15 cellular contexts compared by ENCODE assay signal in the genomic region with DNA sequence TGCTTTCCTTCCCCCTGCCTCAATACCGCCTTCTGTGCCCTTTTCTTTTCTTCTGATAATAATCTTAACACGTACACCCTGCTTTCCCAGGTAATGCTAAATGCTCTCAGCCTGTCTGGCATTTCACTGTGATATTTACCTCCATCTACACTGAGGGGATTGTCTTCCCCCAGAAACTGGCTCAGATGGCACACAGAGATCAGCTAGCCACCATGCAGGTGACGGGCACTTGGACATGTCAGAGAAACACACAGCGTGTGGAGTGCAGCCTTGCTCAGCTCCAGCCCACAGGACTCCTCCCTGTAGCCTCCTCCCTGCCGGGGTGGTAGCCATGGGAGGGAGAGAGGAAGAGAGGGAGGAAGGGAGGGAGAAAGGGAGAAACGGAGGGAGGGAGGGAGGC.
DNase-seq lines count a peak whose midpoint lies in the region; ATAC-seq and TF ChIP-seq lines count a peak whose summit lies in the region.
"Had no signal": no experiment of that assay in that cellular context is flagged by ENCODE, and none has a peak within 500 bp of the region (broad histone marks: within the 10 kb centered on the region; RNA-seq: fewer than 3 reads in every experiment).

No MANE protein-coding gene starts in this region.

- peaks cover 13% of the 10 kb centered on the region for H3K4me1 Mint-ChIP-seq in CD4-positive, alpha-beta T cell (ENCODE audit: low read depth)
- peaks cover 20 to 21% of the 10 kb centered on the region in 2 donors for H3K4me1 Mint-ChIP-seq in effector memory CD8-positive, alpha-beta T cell (ENCODE audit: low read depth in 2 of 2)
- H3K4me1 Mint-ChIP-seq in naive thymus-derived CD4-positive, alpha-beta T cell = peaks cover 17 to 36% (median 22%) of the 10 kb centered on the region in 7 donors

- no peak for ATAC-seq in CD4-positive, alpha-beta T cell (ENCODE audit: poor library complexity)
- ATAC-seq in effector memory CD8-positive, alpha-beta T cell (replicated peaks) = no peak
- ATAC-seq in naive thymus-derived CD4-positive, alpha-beta T cell = no peak
- ATAC-seq in upper lobe of right lung = no peak

- TF ChIP-seq POLR2A in ovary (IDR thresholded peaks at IDR 0.05) = no peak

- TF ChIP-seq CTCF in CD4-positive, alpha-beta T cell (IDR thresholded peaks at IDR 0.05) = no peak
- TF ChIP-seq CTCF in ovary (IDR thresholded peaks at IDR 0.05) = no peak
- TF ChIP-seq CTCF in upper lobe of right lung (IDR thresholded peaks at IDR 0.05) = no peak

- TF ChIP-seq EP300 in ovary (IDR thresholded peaks at IDR 0.05) = no peak

- no peak overlapping the region for H3K4me3 Mint-ChIP-seq in CD4-positive, alpha-beta T cell
- no peak overlapping the region for H3K4me3 Mint-ChIP-seq in effector memory CD8-positive, alpha-beta T cell
- H3K4me3 Mint-ChIP-seq in naive thymus-derived CD4-positive, alpha-beta T cell = no peak overlapping the region
- H3K4me3 Mint-ChIP-seq: IgD-negative memory B cell had no signal

- 70 to 86% (median 74%) methylated on average over 5 of the region's 6 CpGs for WGBS in ovary, 3 donors

- H3K9me3 Mint-ChIP-seq in CD4-positive, alpha-beta T cell = peaks cover 11% of the 10 kb centered on the region
- H3K9me3 Mint-ChIP-seq in effector memory CD8-positive, alpha-beta T cell = peaks cover 3 to 9% of the 10 kb centered on the region in 2 donors
- H3K9me3 Mint-ChIP-seq in naive thymus-derived CD4-positive, alpha-beta T cell = peaks cover 6 to 27% (median 12%) of the 10 kb centered on the region in 11 donors

- no peaks in the 10 kb centered on the region for H3K27me3 ChIP-seq in CD4-positive, alpha-beta T cell (ENCODE audit: control insufficient read depth, insufficient read depth, low read length)
- no peaks in the 10 kb centered on the region for H3K27me3 ChIP-seq in naive thymus-derived CD4-positive, alpha-beta T cell (ENCODE audit: control insufficient read depth in 2 of 2, insufficient read depth in 2 of 2, low read length in 2 of 2)
- H3K27me3 ChIP-seq in ovary (no peaks in the 10 kb centered on the region), upper lobe of right lung (no peaks in the 10 kb centered on the region)

- peaks cover 20% of the 10 kb centered on the region for H3K9me3 ChIP-seq in CD4-positive, alpha-beta T cell (ENCODE audit: control insufficient read depth, low read length)
- peaks cover 0 to 12% (median 9%) of the 10 kb centered on the region in 3 experiments for H3K9me3 ChIP-seq in naive thymus-derived CD4-positive, alpha-beta T cell (ENCODE audit: control insufficient read depth in 2 of 3, low read length in 3 of 3)
- H3K9me3 ChIP-seq in ovary (peaks cover 0 to 7% of the 10 kb centered on the region in 2 donors), upper lobe of right lung (peaks cover 7% of the 10 kb centered on the region)
- H3K9me3 ChIP-seq: HAP-1 had no signal

- H3K27ac ChIP-seq in CD4-positive, alpha-beta T cell (ENCODE audit: low read depth, low read length) = no peak overlapping the region
- H3K27ac ChIP-seq in naive thymus-derived CD4-positive, alpha-beta T cell (ENCODE audit: low read depth, low read length) = no peak overlapping the region
- H3K27ac ChIP-seq in ovary (no peak overlapping the region), upper lobe of right lung (no peak overlapping the region)
- H3K27ac ChIP-seq: BLaER1 treated with 17β-estradiol and CSF1 and Interleukin-3, amounts not matched to agents 10 nM and 100 nM had no signal

- peaks cover 16 to 25% of the 10 kb centered on the region in 2 donors for H3K4me1 ChIP-seq in naive thymus-derived CD4-positive, alpha-beta T cell (ENCODE audit: control insufficient read depth in 2 of 2, insufficient read depth in 2 of 2, low read length in 2 of 2)
- H3K4me1 ChIP-seq in ovary (ENCODE audit: insufficient read depth) = no peaks in the 10 kb centered on the region
- peaks cover 5% of the 10 kb centered on the region for H3K4me1 ChIP-seq in upper lobe of right lung
- H3K4me1 ChIP-seq: HAP-1 had no signal

- H3K36me3 Mint-ChIP-seq in CD4-positive, alpha-beta T cell (ENCODE audit: low read depth) = peaks cover 35% of the 10 kb centered on the region
- H3K36me3 Mint-ChIP-seq in effector memory CD8-positive, alpha-beta T cell (ENCODE audit: insufficient read depth) = peaks cover 3% of the 10 kb centered on the region
- H3K36me3 Mint-ChIP-seq in naive thymus-derived CD4-positive, alpha-beta T cell = peaks cover 9 to 38% (median 36%) of the 10 kb centered on the region in 5 donors

- no peak for DNase-seq in CD4-positive, alpha-beta T cell
- DNase-seq in effector memory CD8-positive, alpha-beta T cell = no peak
- DNase-seq in naive thymus-derived CD4-positive, alpha-beta T cell = no peak
- DNase-seq in ureter (ENCODE audit: low spot score) (peak; percentile 13), dedifferentiated amniotic fluid mesenchymal stem cell (ENCODE audit: extremely low spot score) (no peak), ovary (no peak), upper lobe of right lung (no peak)
- DNase-seq: ACHN; Calu3; CD4-positive, CD25-positive, alpha-beta regulatory T cell; DMS 273 treated with DMSO at 0.1 percent for 48 hours; GOT3 had no signal

- intact Hi-C loops in CD4-positive, alpha-beta T cell (cut with DNase I, micrococcal nuclease) = loop anchor here in 1 of 2 experiments (10.0 kb wide), 1 partner anchor 138 kb away; no protein-coding TSS in a partner anchor
- intact Hi-C loops in naive thymus-derived CD4-positive, alpha-beta T cell (cut with micrococcal nuclease) = no loop called here
- intact Hi-C loops in ovary (cut with DNase I) = no loop called here
- intact Hi-C loops in upper lobe of right lung (cut with DNase I) = no loop called here

- peaks cover 0 to 9% (median 0%) of the 10 kb centered on the region in 3 experiments for H3K36me3 ChIP-seq in naive thymus-derived CD4-positive, alpha-beta T cell (ENCODE audit: control insufficient read depth in 2 of 3, insufficient read depth in 3 of 3, low read length in 3 of 3)
- H3K36me3 ChIP-seq in ovary (no peaks in the 10 kb centered on the region), upper lobe of right lung (no peaks in the 10 kb centered on the region)
- H3K36me3 ChIP-seq: HAP-1 had no signal

- H3K4me3 ChIP-seq in naive thymus-derived CD4-positive, alpha-beta T cell (ENCODE audit: low read length) = no peak overlapping the region
- no peak overlapping the region for H3K4me3 ChIP-seq in ovary
- H3K4me3 ChIP-seq in upper lobe of right lung = no peak overlapping the region
- H3K4me3 ChIP-seq: BLaER1 treated with 17β-estradiol and CSF1 and Interleukin-3, amounts not matched to agents 10 nM and 100 nM; HAP-1 had no signal

- no peaks in the 10 kb centered on the region for H3K27me3 Mint-ChIP-seq in CD4-positive, alpha-beta T cell
- no peaks in the 10 kb centered on the region for H3K27me3 Mint-ChIP-seq in effector memory CD8-positive, alpha-beta T cell
- no peaks in the 10 kb centered on the region for H3K27me3 Mint-ChIP-seq in naive thymus-derived CD4-positive, alpha-beta T cell
- H3K27me3 Mint-ChIP-seq: CD4-positive, CD25-positive, alpha-beta regulatory T cell; IgD-negative memory B cell had no signal

- H3K27ac Mint-ChIP-seq in CD4-positive, alpha-beta T cell = peak overlapping the region; percentile 34
- peak overlapping the region; percentile 10 to 48 for H3K27ac Mint-ChIP-seq in effector memory CD8-positive, alpha-beta T cell
- peak overlapping the region in 5 of 9 donors; percentile 1 to 79 (median 49) for H3K27ac Mint-ChIP-seq in naive thymus-derived CD4-positive, alpha-beta T cell

- POLR2A ChIA-PET in CD4-positive, alpha-beta T cell (lab: Charles Lee) = no interaction called here
- POLR2A ChIA-PET in naive thymus-derived CD4-positive, alpha-beta T cell (lab: Charles Lee) = no interaction called here

- CTCF ChIA-PET in CD4-positive, alpha-beta T cell (lab: Charles Lee) = no interaction called here
- CTCF ChIA-PET in naive thymus-derived CD4-positive, alpha-beta T cell (lab: Charles Lee) = no interaction called here
